ENCODE assay signal across 23 cellular contexts in the genomic region with DNA sequence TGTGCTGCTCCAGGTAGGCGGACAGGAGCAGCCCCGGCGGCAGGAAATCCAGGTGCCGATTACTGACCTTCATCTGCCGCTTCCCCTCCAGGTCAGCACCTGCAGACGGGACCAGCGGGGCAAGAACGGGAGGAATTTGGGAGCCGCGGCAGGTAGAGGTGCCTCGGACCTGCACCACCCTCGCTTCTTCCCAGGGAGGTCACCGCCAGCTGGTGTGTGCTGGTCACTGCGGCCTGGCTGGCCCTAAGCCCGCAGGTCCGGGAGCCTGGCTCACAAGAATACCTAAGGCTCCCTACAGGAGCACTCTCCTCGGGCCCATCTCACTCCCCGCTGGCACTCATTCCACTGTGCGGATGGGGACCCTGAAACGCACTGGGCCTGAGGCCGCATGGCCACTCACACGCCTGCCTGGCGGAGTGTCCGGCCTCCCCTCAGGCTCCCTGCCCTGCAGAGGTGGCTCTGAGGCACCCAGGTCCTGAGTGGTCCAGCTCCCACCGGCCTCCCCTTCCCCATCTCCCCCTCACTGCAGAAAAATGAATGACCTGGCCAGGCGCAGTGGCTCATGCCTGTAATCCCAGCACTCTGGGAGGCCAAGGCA. TPM values are rescaled to one million over a fixed set of nuclear protein-coding genes. Genes with fewer than 3 reads are reported as not detected.
DNase-seq lines count a peak whose midpoint lies in the region; TF ChIP-seq lines count a peak whose summit lies in the region.
"Had no signal": no experiment of that assay in that cellular context is flagged by ENCODE, and none has a peak within 500 bp of the region (broad histone marks: within the 10 kb centered on the region; RNA-seq: fewer than 3 reads in every experiment).

No MANE protein-coding gene starts in this region.

- H3K27ac Mint-ChIP-seq in MCF 10A (ENCODE audit: low read depth, unreplicated experiment) (no peak overlapping the region), type B pancreatic cell (no peak overlapping the region)
- H3K27ac Mint-ChIP-seq: natural killer cell; stimulated activated naive B cell treated with anti-CD40 and anti-IgM and Interleukin-4, amounts not matched to agents 10 μg/mL and 1 μg/mL and 100 μg/mL, for 72 hours had no signal

- H3K27me3 ChIP-seq in breast epithelium: no peaks in the 10 kb centered on the region
- H3K27me3 ChIP-seq: esophagus muscularis mucosa, upper lobe of left lung had no signal

- no peak for TF ChIP-seq POLR2A in breast epithelium (IDR thresholded peaks at IDR 0.05)

- H3K9me3 Mint-ChIP-seq in MCF 10A (ENCODE audit: unreplicated experiment): no peaks in the 10 kb centered on the region
- no peaks in the 10 kb centered on the region for H3K9me3 Mint-ChIP-seq in type B pancreatic cell
- H3K9me3 Mint-ChIP-seq: natural killer cell; stimulated activated naive B cell treated with anti-CD40 and anti-IgM and Interleukin-4, amounts not matched to agents 10 μg/mL and 1 μg/mL and 100 μg/mL, for 72 hours had no signal

- peaks cover 33% of the 10 kb centered on the region for H3K36me3 Mint-ChIP-seq in MCF 10A (ENCODE audit: insufficient read depth, unreplicated experiment)
- peaks cover 9% of the 10 kb centered on the region for H3K36me3 Mint-ChIP-seq in type B pancreatic cell
- H3K36me3 Mint-ChIP-seq: natural killer cell had no signal

- H3K27me3 Mint-ChIP-seq in MCF 10A (ENCODE audit: insufficient read depth, unreplicated experiment): no peaks in the 10 kb centered on the region
- H3K27me3 Mint-ChIP-seq in type B pancreatic cell: peaks cover 5% of the 10 kb centered on the region
- H3K27me3 Mint-ChIP-seq: stimulated activated naive B cell treated with anti-CD40 and anti-IgM and Interleukin-4, amounts not matched to agents 10 μg/mL and 1 μg/mL and 100 μg/mL, for 72 hours had no signal

- H3K9me3 ChIP-seq in breast epithelium: no peaks in the 10 kb centered on the region
- H3K9me3 ChIP-seq: esophagus muscularis mucosa, upper lobe of left lung had no signal

- BruUV-seq in MCF 10A (replicated peaks; lab: Mats Ljungman, UMichigan): no TSS peak

- no peaks in the 10 kb centered on the region for H3K36me3 ChIP-seq in breast epithelium

- CTCF ChIA-PET in MCF 10A (lab: Yijun Ruan, JAX): interaction anchor here (0.6 to 1.1 kb wide), 2 partner anchors 91 to 128 kb away, joined by 3 read pairs; no protein-coding TSS in a partner anchor
- CTCF ChIA-PET in RWPE1 (lab: Yijun Ruan, JAX): no interaction called here
- CTCF ChIA-PET in HEK293T (lab: Yijun Ruan, JAX): no interaction called here

- H3K4me1 Mint-ChIP-seq in MCF 10A (ENCODE audit: insufficient read depth, unreplicated experiment): peaks cover 7% of the 10 kb centered on the region
- H3K4me1 Mint-ChIP-seq in type B pancreatic cell (ENCODE audit: unreplicated experiment): peaks cover 6% of the 10 kb centered on the region

- intact Hi-C loops in MCF 10A (cut with micrococcal nuclease) (no loop called here), breast epithelium (cut with DNase I; ENCODE audit: low total_unique reads) (loop anchor here (5.0 to 10.0 kb wide), 2 partner anchors 295 to 317 kb away; no protein-coding TSS in a partner anchor)

- H3K4me3 ChIP-seq in breast epithelium (no peak overlapping the region), fibroblast of pulmonary artery (replicated peaks; ENCODE audit: low read depth, low read length) (no peak overlapping the region)
- H3K4me3 ChIP-seq: esophagus muscularis mucosa, upper lobe of left lung had no signal

- TF ChIP-seq CTCF in MCF 10A (IDR thresholded peaks at IDR 0.05; ENCODE audit: unreplicated experiment) (peak; percentile 27), breast epithelium (IDR thresholded peaks at IDR 0.05) (no peak), RWPE1 (conservative IDR thresholded peaks at IDR 0.05; ENCODE audit: low read depth) (no peak), fibroblast of pulmonary artery (IDR thresholded peaks at IDR 0.05; ENCODE audit: low read length, missing control alignments) (peak; percentile 1), type B pancreatic cell (conservative IDR thresholded peaks at IDR 0.05) (peak; percentile 43)

- POLR2A ChIA-PET in MCF 10A (lab: Yijun Ruan, JAX) (interaction anchor here (0.6 kb wide), 1 partner anchor 18 kb away, joined by 3 read pairs; no protein-coding TSS in a partner anchor), RWPE1 (lab: Yijun Ruan, JAX; ENCODE audit: low non-redundant PET) (interaction anchor here (0.5 kb wide), 2 partner anchors 17 to 51 kb away, joined by 4 to 5 read pairs; no protein-coding TSS in a partner anchor), HEK293T (lab: Yijun Ruan, JAX) (no interaction called here)

- H3K27ac ChIP-seq in breast epithelium (no peak overlapping the region), RWPE1 (peak overlapping the region; percentile 59)
- H3K27ac ChIP-seq: esophagus muscularis mucosa, HL-60, KMS-11, upper lobe of left lung had no signal

- DNase-seq in MCF 10A (ENCODE audit: unreplicated experiment) (no peak), breast epithelium (ENCODE audit: low spot score in 2 of 2) (no peak), RWPE1 (ENCODE audit: low spot score) (no peak), fibroblast of pulmonary artery (ENCODE audit: low read depth) (no peak), type B pancreatic cell (ENCODE audit: extremely low spot score, unreplicated experiment) (no peak), GF-D8 (lab: John Stamatoyannopoulos, UW) (no peak), SIG-M5 (lab: John Stamatoyannopoulos, UW) (no peak), HEK293T (ENCODE audit: extremely low spot score) (no peak)
- DNase-seq: activated CD4-positive, alpha-beta T cell treated with anti-CD3 and anti-CD28 coated beads, Interleukin-2, amount 50 U/mL, for 48 hours; activated naive CD4-positive, alpha-beta T cell treated with anti-CD3 and anti-CD28 coated beads, Interleukin-2, amount 50 U/mL, for 16 hours; activated T-cell treated with anti-CD3 and anti-CD28 coated beads, Interleukin-2, amount 50 U/mL, for 1 hour; CD8-positive, alpha-beta memory T cell; natural killer cell; NCI-H1092; NCI-H526 treated with DMSO at 0.1 percent for 48 hours; stimulated activated naive B cell treated with anti-CD40 and anti-IgM and Interleukin-4, amounts not matched to agents 10 μg/mL and 1 μg/mL and 100 μg/mL, for 72 hours had no signal

- no peak overlapping the region for H3K4me3 Mint-ChIP-seq in MCF 10A (ENCODE audit: unreplicated experiment)
- no peak overlapping the region for H3K4me3 Mint-ChIP-seq in type B pancreatic cell
- H3K4me3 Mint-ChIP-seq: CD8-positive, alpha-beta memory T cell; natural killer cell; stimulated activated naive B cell treated with anti-CD40 and anti-IgM and Interleukin-4, amounts not matched to agents 10 μg/mL and 1 μg/mL and 100 μg/mL, for 72 hours had no signal

- H3K4me1 ChIP-seq in breast epithelium: no peaks in the 10 kb centered on the region

TF ChIP-seq in HEK293T, 16 proteins besides CTCF, POLR2A, EP300 and RAD21:
- TF ChIP-seq LEF1 (IDR thresholded peaks at IDR 0.05; ENCODE audit: borderline replicate concordance) (no peak), ELF4 (IDR thresholded peaks at IDR 0.05) (no peak), ARNT (IDR thresholded peaks at IDR 0.05) (no peak), NFRKB (IDR thresholded peaks at IDR 0.05) (no peak), L3MBTL2 (conservative IDR thresholded peaks at IDR 0.05) (no peak), FOXA1 (IDR thresholded peaks at IDR 0.05) (no peak), BHLHE40 (IDR thresholded peaks at IDR 0.05; ENCODE audit: borderline replicate concordance) (no peak), FOXK2 (IDR thresholded peaks at IDR 0.05) (no peak), SUZ12 (IDR thresholded peaks at IDR 0.05) (no peak), ZNF384 (IDR thresholded peaks at IDR 0.05) (no peak), TARDBP (IDR thresholded peaks at IDR 0.05) (no peak), HDGF (IDR thresholded peaks at IDR 0.05; ENCODE audit: borderline replicate concordance) (no peak), SP1 (IDR thresholded peaks at IDR 0.05) (no peak), PKNOX1 (IDR thresholded peaks at IDR 0.05) (no peak), FOXM1 (IDR thresholded peaks at IDR 0.05; ENCODE audit: borderline replicate concordance) (no peak), CTBP1 (IDR thresholded peaks at IDR 0.05; ENCODE audit: borderline replicate concordance) (no peak)

RNA-seq across cellular contexts. Expression of gene RNU6-9, which starts 4.3 kb away (rescaled TPM):
- total RNA-seq in MCF 10A (2022) (not detected in 2 replicates), breast epithelium (not detected), type B pancreatic cell (ENCODE audit: low replicate concordance) (not detected in 2 replicates)
- total RNA-seq: CD8-positive, alpha-beta memory T cell; Daoy; esophagus muscularis mucosa; lung microvascular endothelial cell; natural killer cell; pulmonary artery endothelial cell; upper lobe of left lung had no signal

RNA-seq across cellular contexts. Expression of gene MED16, which starts 4.6 kb away (rescaled TPM):
- total RNA-seq in MCF 10A (2022): 52.7 and 61.0 TPM in 2 replicates
- total RNA-seq in breast epithelium: 10 to 100 TPM; 14.9 to 33.1 (median 32.8) TPM
- 59.6 and 74.2 TPM in 2 replicates for total RNA-seq in type B pancreatic cell (ENCODE audit: low replicate concordance)

RNA-seq across cellular contexts. Expression of gene R3HDM4, which starts 15.5 kb away (rescaled TPM):
- total RNA-seq in MCF 10A (2022): 65.7 and 73.6 TPM in 2 replicates
- total RNA-seq in breast epithelium: 10 to 100 TPM; 31.8 to 41.6 (median 41.0) TPM
- total RNA-seq in type B pancreatic cell (ENCODE audit: low replicate concordance): 48.8 and 56.7 TPM in 2 replicates

RNA-seq across cellular contexts. Expression of gene KISS1R, which starts 19.6 kb away (rescaled TPM):
- total RNA-seq in MCF 10A (2022): not detected in 2 replicates
- under 1 TPM in 2 of 3 donors, not detected in 1; 0.15 to 0.33 TPM for total RNA-seq in breast epithelium
- total RNA-seq in type B pancreatic cell (ENCODE audit: low replicate concordance): 1.2 and 2.2 TPM in 2 replicates
- total RNA-seq: Daoy, esophagus muscularis mucosa, lung microvascular endothelial cell, pulmonary artery endothelial cell, upper lobe of left lung had no signal

RNA-seq across cellular contexts. Expression of gene ARID3A, which starts 28.3 kb away (rescaled TPM):
- 10.2 and 13.1 TPM in 2 replicates for total RNA-seq in MCF 10A (2022)
- total RNA-seq in breast epithelium: 10 to 100 TPM in 1 of 3 donors, 1 to 10 TPM in 2; 3.5 to 11.1 (median 4.8) TPM
- 83.0 and 124 TPM in 2 replicates for total RNA-seq in type B pancreatic cell (ENCODE audit: low replicate concordance)

Comparison
In these comparisons a context has a peak if more than half of its experiments do, and no peak if none do; other contexts are left out.
1. CTCF ChIP-seq: peak in MCF 10A (single experiment), fibroblast of pulmonary artery (single experiment) and type B pancreatic cell (single experiment); none in breast epithelium (0 of 3) and RWPE1 (single experiment).